8 cellular contexts compared by ENCODE assay signal in genomic region chr15:51132384-51133139, GRCh38. TPM values are rescaled to one million over a fixed set of nuclear protein-coding genes. Genes with fewer than 3 reads are reported as not detected.
A peak's percentile ranks its signal among the peaks of the same experiment; 100 is the strongest.
DNase-seq lines count a peak whose midpoint lies in the region; ATAC-seq, FAIRE-seq and TF ChIP-seq lines count a peak whose summit lies in the region.

No MANE protein-coding gene starts in this region.

- H4K20me1 ChIP-seq in PC-9 (ENCODE audit: insufficient read depth) = no peaks in the 10 kb centered on the region

- H3K79me2 ChIP-seq in PC-9 (ENCODE audit: low read depth) = no peaks in the 10 kb centered on the region

- H3K27ac ChIP-seq in PC-9 (no peak overlapping the region), esophagus squamous epithelium (peak overlapping the region in 3 of 4 donors; percentile 26 to 70 (median 54)), small intestine (ENCODE audit: low read depth in 1 of 2, low read length in 1 of 2) (peak overlapping the region in 1 of 2 donors; percentile 69)

- ATAC-seq in GM19351 (IDR thresholded peaks at IDR 0.05; ENCODE audit: unreplicated experiment) (no peak), GM19455 (IDR thresholded peaks at IDR 0.05; ENCODE audit: unreplicated experiment) (no peak)

- H3K4me3 ChIP-seq in PC-9 (no peak overlapping the region), esophagus squamous epithelium (no peak overlapping the region), small intestine (ENCODE audit: low read depth in 1 of 2, low read length in 2 of 2) (no peak overlapping the region)

- BruUV-seq in PC-9 (replicated peaks; lab: Mats Ljungman, UMichigan) = no TSS peak

- H3K4me1 ChIP-seq in PC-9 (replicated peaks; ENCODE audit: insufficient read depth) (no peaks in the 10 kb centered on the region), esophagus squamous epithelium (peaks cover 0 to 8% (median 0%) of the 10 kb centered on the region in 3 donors), small intestine (ENCODE audit: control insufficient read depth in 2 of 2, insufficient read depth in 1 of 2, low read depth in 1 of 2, low read length in 1 of 2) (no peaks in the 10 kb centered on the region)

- TF ChIP-seq POLR2A in esophagus squamous epithelium (IDR thresholded peaks at IDR 0.05) = no peak

- no peaks in the 10 kb centered on the region for H3F3A ChIP-seq in PC-9 (ENCODE audit: insufficient read depth, low read depth)

- intact Hi-C loops in PC-9 (cut with micrococcal nuclease; ENCODE audit: unreplicated experiment) = loop anchor here (5.0 kb wide), 1 partner anchor 60 kb away; no protein-coding TSS in a partner anchor
- intact Hi-C loops in esophagus squamous epithelium (cut with DNase I) = no loop called here

- no peak for FAIRE-seq in small intestine (lab: Jason Lieb, UNC)

- WGBS in esophagus squamous epithelium, 2 donors = 67% methylated on average over 6 of the region's 6 CpGs
- WGBS in small intestine, 3 donors = 63 to 74% (median 70%) methylated on average over 6 of the region's 6 CpGs

- H3K36me3 Mint-ChIP-seq in nephron (ENCODE audit: low read depth) = no peaks in the 10 kb centered on the region

- peak; percentile 13 for DNase-seq in stimulated activated CD4-positive, alpha-beta T cell treated with anti-CD3 and anti-CD28 coated beads, Interleukin-15, amount 100 ng/mL, for 24 hours
- no peak for DNase-seq in stimulated activated CD4-positive, alpha-beta T cell treated with anti-CD3 and anti-CD28 coated beads, Interleukin-12 subunit alpha, Interleukin-12 subunit beta, amount 100 ng/mL, for 4 hours
- DNase-seq in PC-9 (peak in 1 of 2 experiments; percentile 13), esophagus squamous epithelium (lab: John Stamatoyannopoulos, UW) (no peak), small intestine (no peak)

- no peaks in the 10 kb centered on the region for H3K36me3 ChIP-seq in PC-9 (ENCODE audit: low read depth)
- H3K36me3 ChIP-seq in esophagus squamous epithelium = no peaks in the 10 kb centered on the region
- H3K36me3 ChIP-seq in small intestine (ENCODE audit: control insufficient read depth in 2 of 2, insufficient read depth in 2 of 2, low read length in 2 of 2) = no peaks in the 10 kb centered on the region

- TF ChIP-seq CTCF in PC-9 (conservative IDR thresholded peaks at IDR 0.05) (peak; percentile 71), esophagus squamous epithelium (IDR thresholded peaks at IDR 0.05) (peak; percentile 33 to 76 (median 58)), nephron (IDR thresholded peaks at IDR 0.05; ENCODE audit: unreplicated experiment in 3 of 3) (peak; percentile 63 to 73 (median 65))

- H3K4me3 Mint-ChIP-seq in nephron = no peak overlapping the region

- no peak overlapping the region for H3K27ac Mint-ChIP-seq in nephron

- H3K9me3 ChIP-seq in PC-9 (ENCODE audit: insufficient read depth, low read depth) (no peaks in the 10 kb centered on the region), esophagus squamous epithelium (no peaks in the 10 kb centered on the region), small intestine (ENCODE audit: control insufficient read depth, low read depth) (no peaks in the 10 kb centered on the region)

- no peak overlapping the region for H2AFZ ChIP-seq in PC-9

- H3K27me3 Mint-ChIP-seq in nephron (ENCODE audit: low read depth) = no peaks in the 10 kb centered on the region

- no peaks in the 10 kb centered on the region for H3K4me1 Mint-ChIP-seq in nephron

- no peaks in the 10 kb centered on the region for H3K27me3 ChIP-seq in PC-9 (ENCODE audit: insufficient read depth, low read depth)
- no peaks in the 10 kb centered on the region for H3K27me3 ChIP-seq in esophagus squamous epithelium
- H3K27me3 ChIP-seq in small intestine (ENCODE audit: control insufficient read depth in 2 of 2, insufficient read depth in 2 of 2, low read length in 2 of 2) = no peaks in the 10 kb centered on the region

- CTCF ChIA-PET in PC-9 (lab: Charles Lee) = interaction anchor here (0.5 to 1.2 kb wide), 4 partner anchors 31 to 847 kb away, joined by 3 to 5 read pairs (median 3); no protein-coding TSS in a partner anchor

- no peak overlapping the region for H3K4me2 ChIP-seq in PC-9

- no peaks in the 10 kb centered on the region for H3K9me2 ChIP-seq in PC-9 (ENCODE audit: insufficient read depth)

- H3K9me3 Mint-ChIP-seq in nephron = no peaks in the 10 kb centered on the region

- POLR2A ChIA-PET in PC-9 (lab: Charles Lee; ENCODE audit: unreplicated experiment) = interaction anchor here (0.6 kb wide), 1 partner anchor 134 kb away, joined by 3 read pairs; no protein-coding TSS in a partner anchor

RNA-seq across cellular contexts. Expression of gene TNFAIP8L3, which starts 37.9 kb away (rescaled TPM):
- 0.20 TPM in 1 of 2 replicates, not detected in the other for total RNA-seq in PC-9 (2021)
- 10 to 100 TPM in 2 of 4 donors, 1 to 10 TPM in 2; 3.7 to 13.1 (median 8.1) TPM for total RNA-seq in esophagus squamous epithelium
- polyA plus RNA-seq in small intestine = 1 to 10 TPM in 2 of 3 donors, not detected in 1; 3.5 to 8.4 TPM
